In the genomic region with DNA sequence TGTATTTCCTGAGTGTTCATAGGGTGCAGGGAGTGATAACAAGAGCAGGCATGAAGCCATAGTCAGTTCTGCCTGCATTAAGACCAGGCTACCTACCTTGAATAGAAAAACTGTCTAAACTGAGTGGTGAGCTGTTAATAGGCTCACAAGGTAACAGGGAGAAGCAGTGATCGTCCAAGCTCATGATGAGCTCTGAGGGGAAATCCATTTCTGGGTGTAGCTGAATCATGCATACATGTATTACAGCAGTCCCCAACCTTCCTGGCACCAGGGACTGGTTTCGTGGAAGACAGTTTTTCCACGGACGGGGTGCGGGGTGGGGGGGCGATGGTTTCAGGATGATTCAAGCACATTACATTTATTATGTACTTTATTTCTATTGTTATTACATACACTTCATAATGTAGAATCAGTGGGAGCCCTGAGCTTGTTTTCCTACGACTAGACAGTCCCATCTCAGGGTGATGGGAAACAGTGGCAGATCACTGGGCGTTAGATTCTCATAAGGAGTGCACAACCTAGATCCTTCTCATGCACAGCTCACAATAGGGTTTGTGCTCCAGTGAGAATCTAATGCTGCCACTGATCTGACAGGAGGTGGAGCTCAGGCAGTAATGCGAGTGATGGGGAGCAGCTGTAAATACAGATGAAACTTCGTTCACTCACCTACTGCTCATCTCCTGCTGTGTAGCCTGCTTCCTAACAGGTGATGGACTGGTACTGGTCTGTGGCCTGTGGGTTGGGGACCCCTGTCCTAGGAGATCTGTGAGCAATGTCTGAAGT, we compare ENCODE assay signal across 1 cellular context.
A peak's percentile ranks its signal among the peaks of the same experiment; 100 is the strongest.
TF ChIP-seq lines count a peak whose summit lies in the region.

No MANE protein-coding gene starts in this region.

TF ChIP-seq in GM12878, 131 proteins besides CTCF, POLR2A, EP300 and RAD21 (continued from another document):
- peak; percentile 64; the same call in 1 of the 2 replicates for TF ChIP-seq TCF12 (IDR thresholded peaks at IDR 0.05; ENCODE audit: low read depth, low read length)
- TF ChIP-seq ASH2L (IDR thresholded peaks at IDR 0.05; ENCODE audit: borderline replicate concordance, low read depth): no peak
- TF ChIP-seq, protein P1, sequence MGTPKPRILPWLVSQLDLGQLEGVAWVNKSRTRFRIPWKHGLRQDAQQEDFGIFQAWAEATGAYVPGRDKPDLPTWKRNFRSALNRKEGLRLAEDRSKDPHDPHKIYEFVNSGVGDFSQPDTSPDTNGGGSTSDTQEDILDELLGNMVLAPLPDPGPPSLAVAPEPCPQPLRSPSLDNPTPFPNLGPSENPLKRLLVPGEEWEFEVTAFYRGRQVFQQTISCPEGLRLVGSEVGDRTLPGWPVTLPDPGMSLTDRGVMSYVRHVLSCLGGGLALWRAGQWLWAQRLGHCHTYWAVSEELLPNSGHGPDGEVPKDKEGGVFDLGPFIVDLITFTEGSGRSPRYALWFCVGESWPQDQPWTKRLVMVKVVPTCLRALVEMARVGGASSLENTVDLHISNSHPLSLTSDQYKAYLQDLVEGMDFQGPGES (IDR thresholded peaks at IDR 0.05): no peak
- TF ChIP-seq STAT3 (IDR thresholded peaks at IDR 0.05; ENCODE audit: low read depth, low read length): no peak
- TF ChIP-seq MYC (IDR thresholded peaks at IDR 0.05; ENCODE audit: insufficient read depth, insufficient read length, insufficient replicate concordance, low read length, severe bottlenecking): no peak
- no peak for TF ChIP-seq SREBF1 (IDR thresholded peaks at IDR 0.05; ENCODE audit: low read length)
- TF ChIP-seq, protein P2, sequence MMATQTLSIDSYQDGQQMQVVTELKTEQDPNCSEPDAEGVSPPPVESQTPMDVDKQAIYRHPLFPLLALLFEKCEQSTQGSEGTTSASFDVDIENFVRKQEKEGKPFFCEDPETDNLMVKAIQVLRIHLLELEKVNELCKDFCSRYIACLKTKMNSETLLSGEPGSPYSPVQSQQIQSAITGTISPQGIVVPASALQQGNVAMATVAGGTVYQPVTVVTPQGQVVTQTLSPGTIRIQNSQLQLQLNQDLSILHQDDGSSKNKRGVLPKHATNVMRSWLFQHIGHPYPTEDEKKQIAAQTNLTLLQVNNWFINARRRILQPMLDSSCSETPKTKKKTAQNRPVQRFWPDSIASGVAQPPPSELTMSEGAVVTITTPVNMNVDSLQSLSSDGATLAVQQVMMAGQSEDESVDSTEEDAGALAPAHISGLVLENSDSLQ (IDR thresholded peaks at IDR 0.05): peak; percentile 73
- 0 out of 4 replicates have a peak, but pooled peaks of 1 of the 2 experiments have one; percentile 42 for TF ChIP-seq IKZF2 (IDR thresholded peaks at IDR 0.05)
- TF ChIP-seq NBN (IDR thresholded peaks at IDR 0.05): 0 out of 2 replicates have a peak, but pooled peaks have one; percentile 12
- 0 out of 2 replicates have a peak, but pooled peaks have one; percentile 59 for TF ChIP-seq SMARCA5 (IDR thresholded peaks at IDR 0.05)
- TF ChIP-seq POU2F2 (IDR thresholded peaks at IDR 0.05; ENCODE audit: borderline replicate concordance, low read depth, low read length): peak; percentile 56; the same call in 1 of the 3 replicates
- TF ChIP-seq DPF2 (IDR thresholded peaks at IDR 0.05): no peak; the same call in 1 of the 2 replicates
- no peak for TF ChIP-seq CHD4 (IDR thresholded peaks at IDR 0.05)
- TF ChIP-seq, protein P3, sequence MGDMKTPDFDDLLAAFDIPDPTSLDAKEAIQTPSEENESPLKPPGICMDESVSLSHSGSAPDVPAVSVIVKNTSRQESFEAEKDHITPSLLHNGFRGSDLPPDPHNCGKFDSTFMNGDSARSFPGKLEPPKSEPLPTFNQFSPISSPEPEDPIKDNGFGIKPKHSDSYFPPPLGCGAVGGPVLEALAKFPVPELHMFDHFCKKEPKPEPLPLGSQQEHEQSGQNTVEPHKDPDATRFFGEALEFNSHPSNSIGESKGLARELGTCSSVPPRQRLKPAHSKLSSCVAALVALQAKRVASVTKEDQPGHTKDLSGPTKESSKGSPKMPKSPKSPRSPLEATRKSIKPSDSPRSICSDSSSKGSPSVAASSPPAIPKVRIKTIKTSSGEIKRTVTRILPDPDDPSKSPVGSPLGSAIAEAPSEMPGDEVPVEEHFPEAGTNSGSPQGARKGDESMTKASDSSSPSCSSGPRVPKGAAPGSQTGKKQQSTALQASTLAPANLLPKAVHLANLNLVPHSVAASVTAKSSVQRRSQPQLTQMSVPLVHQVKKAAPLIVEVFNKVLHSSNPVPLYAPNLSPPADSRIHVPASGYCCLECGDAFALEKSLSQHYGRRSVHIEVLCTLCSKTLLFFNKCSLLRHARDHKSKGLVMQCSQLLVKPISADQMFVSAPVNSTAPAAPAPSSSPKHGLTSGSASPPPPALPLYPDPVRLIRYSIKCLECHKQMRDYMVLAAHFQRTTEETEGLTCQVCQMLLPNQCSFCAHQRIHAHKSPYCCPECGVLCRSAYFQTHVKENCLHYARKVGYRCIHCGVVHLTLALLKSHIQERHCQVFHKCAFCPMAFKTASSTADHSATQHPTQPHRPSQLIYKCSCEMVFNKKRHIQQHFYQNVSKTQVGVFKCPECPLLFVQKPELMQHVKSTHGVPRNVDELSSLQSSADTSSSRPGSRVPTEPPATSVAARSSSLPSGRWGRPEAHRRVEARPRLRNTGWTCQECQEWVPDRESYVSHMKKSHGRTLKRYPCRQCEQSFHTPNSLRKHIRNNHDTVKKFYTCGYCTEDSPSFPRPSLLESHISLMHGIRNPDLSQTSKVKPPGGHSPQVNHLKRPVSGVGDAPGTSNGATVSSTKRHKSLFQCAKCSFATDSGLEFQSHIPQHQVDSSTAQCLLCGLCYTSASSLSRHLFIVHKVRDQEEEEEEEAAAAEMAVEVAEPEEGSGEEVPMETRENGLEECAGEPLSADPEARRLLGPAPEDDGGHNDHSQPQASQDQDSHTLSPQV (IDR thresholded peaks at IDR 0.05): no peak
- no peak for TF ChIP-seq KAT2A (conservative IDR thresholded peaks at IDR 0.05; ENCODE audit: control insufficient read depth, low read depth, low read length)
- TF ChIP-seq PML (IDR thresholded peaks at IDR 0.05; ENCODE audit: low read length): no peak
- TF ChIP-seq, protein P4, sequence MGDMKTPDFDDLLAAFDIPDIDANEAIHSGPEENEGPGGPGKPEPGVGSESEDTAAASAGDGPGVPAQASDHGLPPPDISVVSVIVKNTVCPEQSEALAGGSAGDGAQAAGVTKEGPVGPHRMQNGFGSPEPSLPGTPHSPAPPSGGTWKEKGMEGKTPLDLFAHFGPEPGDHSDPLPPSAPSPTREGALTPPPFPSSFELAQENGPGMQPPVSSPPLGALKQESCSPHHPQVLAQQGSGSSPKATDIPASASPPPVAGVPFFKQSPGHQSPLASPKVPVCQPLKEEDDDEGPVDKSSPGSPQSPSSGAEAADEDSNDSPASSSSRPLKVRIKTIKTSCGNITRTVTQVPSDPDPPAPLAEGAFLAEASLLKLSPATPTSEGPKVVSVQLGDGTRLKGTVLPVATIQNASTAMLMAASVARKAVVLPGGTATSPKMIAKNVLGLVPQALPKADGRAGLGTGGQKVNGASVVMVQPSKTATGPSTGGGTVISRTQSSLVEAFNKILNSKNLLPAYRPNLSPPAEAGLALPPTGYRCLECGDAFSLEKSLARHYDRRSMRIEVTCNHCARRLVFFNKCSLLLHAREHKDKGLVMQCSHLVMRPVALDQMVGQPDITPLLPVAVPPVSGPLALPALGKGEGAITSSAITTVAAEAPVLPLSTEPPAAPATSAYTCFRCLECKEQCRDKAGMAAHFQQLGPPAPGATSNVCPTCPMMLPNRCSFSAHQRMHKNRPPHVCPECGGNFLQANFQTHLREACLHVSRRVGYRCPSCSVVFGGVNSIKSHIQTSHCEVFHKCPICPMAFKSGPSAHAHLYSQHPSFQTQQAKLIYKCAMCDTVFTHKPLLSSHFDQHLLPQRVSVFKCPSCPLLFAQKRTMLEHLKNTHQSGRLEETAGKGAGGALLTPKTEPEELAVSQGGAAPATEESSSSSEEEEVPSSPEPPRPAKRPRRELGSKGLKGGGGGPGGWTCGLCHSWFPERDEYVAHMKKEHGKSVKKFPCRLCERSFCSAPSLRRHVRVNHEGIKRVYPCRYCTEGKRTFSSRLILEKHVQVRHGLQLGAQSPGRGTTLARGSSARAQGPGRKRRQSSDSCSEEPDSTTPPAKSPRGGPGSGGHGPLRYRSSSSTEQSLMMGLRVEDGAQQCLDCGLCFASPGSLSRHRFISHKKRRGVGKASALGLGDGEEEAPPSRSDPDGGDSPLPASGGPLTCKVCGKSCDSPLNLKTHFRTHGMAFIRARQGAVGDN (IDR thresholded peaks at IDR 0.05): peak; percentile 65
- TF ChIP-seq GATAD2B (conservative IDR thresholded peaks at IDR 0.05; ENCODE audit: low read depth): 0 out of 2 replicates have a peak, but pooled peaks have one; percentile 32
- no peak for TF ChIP-seq NR2C2 (IDR thresholded peaks at IDR 0.05; ENCODE audit: borderline replicate concordance, control insufficient read depth, insufficient read length, low read depth)
- no peak for TF ChIP-seq JUNB (IDR thresholded peaks at IDR 0.05)
- TF ChIP-seq, protein P5, sequence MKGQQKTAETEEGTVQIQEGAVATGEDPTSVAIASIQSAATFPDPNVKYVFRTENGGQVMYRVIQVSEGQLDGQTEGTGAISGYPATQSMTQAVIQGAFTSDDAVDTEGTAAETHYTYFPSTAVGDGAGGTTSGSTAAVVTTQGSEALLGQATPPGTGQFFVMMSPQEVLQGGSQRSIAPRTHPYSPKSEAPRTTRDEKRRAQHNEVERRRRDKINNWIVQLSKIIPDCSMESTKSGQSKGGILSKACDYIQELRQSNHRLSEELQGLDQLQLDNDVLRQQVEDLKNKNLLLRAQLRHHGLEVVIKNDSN (IDR thresholded peaks at IDR 0.05; ENCODE audit: borderline replicate concordance, extremely low read length, insufficient read depth, low read depth, low read length): no peak
- TF ChIP-seq TCF3 (IDR thresholded peaks at IDR 0.05; ENCODE audit: borderline replicate concordance, insufficient read depth, low read depth, low read length): no peak
- TF ChIP-seq MEF2B (IDR thresholded peaks at IDR 0.05; ENCODE audit: partially characterized antibody, poor library complexity, severe bottlenecking): peak; percentile 90
- no peak for TF ChIP-seq EED (IDR thresholded peaks at IDR 0.05; ENCODE audit: low read depth)
- no peak for TF ChIP-seq SIX5 (IDR thresholded peaks at IDR 0.05; ENCODE audit: low read depth, low read length, severe bottlenecking)
